ENCODE assay signal across 11 cellular contexts in genomic region chr5:155727512-155728145, GRCh38.
A peak's percentile ranks its signal among the peaks of the same experiment; 100 is the strongest.
DNase-seq lines count a peak whose midpoint lies in the region; ATAC-seq, FAIRE-seq and TF ChIP-seq lines count a peak whose summit lies in the region.
"Had no signal": no experiment of that assay in that cellular context is flagged by ENCODE, and none has a peak within 500 bp of the region (broad histone marks: within the 10 kb centered on the region; RNA-seq: fewer than 3 reads in every experiment).

No MANE protein-coding gene starts in this region.

- H2BK5ac ChIP-seq in mesendoderm (ENCODE audit: low read length) = no peak overlapping the region

- H4K8ac ChIP-seq in mesendoderm (ENCODE audit: low read depth, low read length) = no peak overlapping the region

- no peak for TF ChIP-seq POLR2A in GM12892 (IDR thresholded peaks at IDR 0.05; ENCODE audit: low read depth, low read length)

- peaks cover 54% of the 10 kb centered on the region for H3K27me3 ChIP-seq in mesendoderm (ENCODE audit: insufficient read depth, low read length, poor library complexity)
- H3K27me3 ChIP-seq in subcutaneous abdominal adipose tissue (ENCODE audit: control insufficient read depth in 5 of 5, insufficient read depth in 4 of 5, low read length in 5 of 5) = peaks cover 29 to 48% (median 41%) of the 10 kb centered on the region in 5 donors

- no peaks in the 10 kb centered on the region for H3K79me2 ChIP-seq in mesendoderm (ENCODE audit: control insufficient read depth, insufficient read depth, low read length)

- no peak for TF ChIP-seq CTCF in epithelial cell of esophagus (IDR thresholded peaks at IDR 0.05; ENCODE audit: insufficient read depth, low read depth, low read length, missing control alignments)

- no peak for FAIRE-seq in GM12892 (lab: Jason Lieb, UNC)

- DNase-seq in NCI-H82 (lab: John Stamatoyannopoulos, UW) (peak; percentile 78), epithelial cell of esophagus (ENCODE audit: low read depth) (no peak), mesendoderm (peak; percentile 20), NCI-H1436 treated with DMSO at 0.1 percent for 48 hours (lab: John Stamatoyannopoulos, UW) (no peak), activated T-cell treated with anti-CD3 and anti-CD28 coated beads for 4 hours (no peak), GM12892 (ENCODE audit: insufficient read length) (no peak)
- no peak for DNase-seq in activated naive CD8-positive, alpha-beta T cell treated with anti-CD3 and anti-CD28 coated beads, Interleukin-2, amount 50 U/mL, for 24 hours
- DNase-seq: activated CD8-positive, alpha-beta memory T cell treated with anti-CD3 and anti-CD28 coated beads, Interleukin-2, amount 50 U/mL, for 48 hours; SHP77 treated with DMSO at 0.1 percent for 48 hours had no signal

- H3K4ac ChIP-seq in mesendoderm (ENCODE audit: low read depth, low read length) = no peak overlapping the region

- H3K36me3 ChIP-seq in mesendoderm (ENCODE audit: control insufficient read depth, insufficient read depth, low read length) (no peaks in the 10 kb centered on the region), subcutaneous abdominal adipose tissue (ENCODE audit: control insufficient read depth in 5 of 5, insufficient read depth in 5 of 5, low read length in 5 of 5) (no peaks in the 10 kb centered on the region)
- H3K36me3 ChIP-seq: neutrophil had no signal

- H2BK15ac ChIP-seq in mesendoderm (replicated peaks; ENCODE audit: low read depth) = no peak overlapping the region

- no peak for ATAC-seq in activated naive CD8-positive, alpha-beta T cell treated with anti-CD3 and anti-CD28 coated beads, Interleukin-2, amount 50 U/mL, for 24 hours

- no peaks in the 10 kb centered on the region for H3K79me1 ChIP-seq in mesendoderm (ENCODE audit: low read length)

- H3K27me3 Mint-ChIP-seq in activated naive CD8-positive, alpha-beta T cell treated with anti-CD3 and anti-CD28 coated beads, Interleukin-2, amount 50 U/mL, for 24 hours = peaks cover 59% of the 10 kb centered on the region

- no peaks in the 10 kb centered on the region for H3K9me3 ChIP-seq in subcutaneous abdominal adipose tissue (ENCODE audit: control insufficient read depth in 5 of 5, low read length in 5 of 5)
- H3K9me3 ChIP-seq: neutrophil had no signal

- no peak overlapping the region for H2BK120ac ChIP-seq in mesendoderm (ENCODE audit: low read depth, low read length)

- H4K5ac ChIP-seq in mesendoderm (ENCODE audit: low read length) = no peak overlapping the region

- peak overlapping the region; percentile 32 for H3K4me3 ChIP-seq in epithelial cell of esophagus (ENCODE audit: low read length)
- H3K4me3 ChIP-seq in mesendoderm (ENCODE audit: low read length) = no peak overlapping the region
- H3K4me3 ChIP-seq in subcutaneous abdominal adipose tissue (ENCODE audit: low read depth in 1 of 5, low read length in 5 of 5) = peak overlapping the region in 3 of 5 donors; percentile 39 to 61 (median 59)

- no peak overlapping the region for H2AK5ac ChIP-seq in mesendoderm (ENCODE audit: low read length)

- no peak overlapping the region for H3K9ac ChIP-seq in mesendoderm (ENCODE audit: low read length)
- no peak overlapping the region for H3K9ac ChIP-seq in subcutaneous abdominal adipose tissue (ENCODE audit: low read length in 5 of 5)

- no peak overlapping the region for H3K56ac ChIP-seq in mesendoderm (ENCODE audit: low read length)

- no peak overlapping the region for H3K18ac ChIP-seq in mesendoderm (ENCODE audit: low read length)

- no peak overlapping the region for H3K27ac Mint-ChIP-seq in activated naive CD8-positive, alpha-beta T cell treated with anti-CD3 and anti-CD28 coated beads, Interleukin-2, amount 50 U/mL, for 24 hours

- H3K23ac ChIP-seq in mesendoderm (ENCODE audit: low read length) = no peak overlapping the region

- H3K4me2 ChIP-seq in mesendoderm (ENCODE audit: low read length) = peak overlapping the region; percentile 71

- H3K4me1 ChIP-seq in mesendoderm (ENCODE audit: control insufficient read depth, low read depth, low read length) (no peaks in the 10 kb centered on the region), subcutaneous abdominal adipose tissue (ENCODE audit: control insufficient read depth in 5 of 5, insufficient read depth in 5 of 5, low read length in 5 of 5) (peaks cover 0 to 22% (median 19%) of the 10 kb centered on the region in 5 donors)

- no peak overlapping the region for H3K27ac ChIP-seq in mesendoderm (ENCODE audit: low read depth, low read length)
- no peak overlapping the region for H3K27ac ChIP-seq in subcutaneous abdominal adipose tissue (ENCODE audit: low read depth, low read length)
- H3K27ac ChIP-seq: neutrophil had no signal

- WGBS in mesendoderm (ENCODE audit: extremely low coverage, insufficient coverage, low lambda C conversion rate) = no CpG with 5 or more reads among the region's 36 CpGs

- H3K4me1 Mint-ChIP-seq in activated naive CD8-positive, alpha-beta T cell treated with anti-CD3 and anti-CD28 coated beads, Interleukin-2, amount 50 U/mL, for 24 hours = no peaks in the 10 kb centered on the region

- no peaks in the 10 kb centered on the region for H3K36me3 Mint-ChIP-seq in activated naive CD8-positive, alpha-beta T cell treated with anti-CD3 and anti-CD28 coated beads, Interleukin-2, amount 50 U/mL, for 24 hours (ENCODE audit: low read depth)

- H3K4me3 Mint-ChIP-seq in activated naive CD8-positive, alpha-beta T cell treated with anti-CD3 and anti-CD28 coated beads, Interleukin-2, amount 50 U/mL, for 24 hours = no peak overlapping the region

- H3K9me3 Mint-ChIP-seq in activated naive CD8-positive, alpha-beta T cell treated with anti-CD3 and anti-CD28 coated beads, Interleukin-2, amount 50 U/mL, for 24 hours = peaks cover 5% of the 10 kb centered on the region

Comparison
In these comparisons a context has a peak if more than half of its experiments do, and no peak if none do; other contexts are left out.
1. DNase-seq: peak in NCI-H82 (single experiment) and mesendoderm (single experiment); none in epithelial cell of esophagus (single experiment), NCI-H1436 treated with DMSO at 0.1 percent for 48 hours (single experiment), activated naive CD8-positive, alpha-beta T cell treated with anti-CD3 and anti-CD28 coated beads, Interleukin-2, amount 50 U/mL, for 24 hours (single experiment), activated T-cell treated with anti-CD3 and anti-CD28 coated beads for 4 hours (single experiment) and GM12892 (single experiment).